ENCODE assay signal across 1 cellular context in the genomic region with DNA sequence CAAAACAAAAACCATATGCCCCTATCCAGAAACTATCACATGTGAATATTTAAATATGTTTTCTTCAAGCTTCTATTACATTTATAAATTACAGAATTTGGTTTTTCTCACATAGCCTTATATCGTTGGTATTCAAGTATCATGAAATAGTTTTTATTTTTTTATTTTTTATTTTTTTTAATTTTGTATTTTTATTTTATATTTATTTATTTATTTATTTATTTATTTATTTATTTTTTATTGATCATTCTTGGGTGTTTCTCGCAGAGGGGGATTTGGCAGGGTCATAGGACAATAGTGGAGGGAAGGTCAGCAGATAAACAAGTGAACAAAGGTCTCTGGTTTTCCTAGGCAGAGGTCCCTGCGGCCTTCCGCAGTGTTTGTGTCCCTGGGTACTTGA.
TF ChIP-seq lines count a peak whose summit lies in the region.

No MANE protein-coding gene starts in this region.

TF ChIP-seq in HEK293, 187 proteins besides CTCF, POLR2A, EP300 and RAD21 (continued from another document):
- peak; percentile 73 for TF ChIP-seq ZBTB11 (tag by site-specific recombination; conservative IDR thresholded peaks at IDR 0.05; ENCODE audit: low read depth)
- peak; percentile 56; the same call in 1 of the 2 replicates for TF ChIP-seq REST (tag by site-specific recombination; IDR thresholded peaks at IDR 0.05)
- TF ChIP-seq ZBTB8A (tag by site-specific recombination; IDR thresholded peaks at IDR 0.05) = peak; percentile 47; the same call in 1 of the 2 replicates
- TF ChIP-seq ZNF140 (tag by site-specific recombination; IDR thresholded peaks at IDR 0.05) = peak; percentile 35; the same call in 1 of the 2 replicates
- TF ChIP-seq ZNF629 (tag by site-specific recombination; IDR thresholded peaks at IDR 0.05) = 0 out of 2 replicates have a peak, but pooled peaks have one; percentile 22
TF ChIP-seq in HEK293: peak in this region for 12; not testable (repeated sequence) for 175.
